ENCODE assay signal across 10 cellular contexts in genomic region chr13:93244918-93245280, GRCh38. TPM values are rescaled to one million over a fixed set of nuclear protein-coding genes. Genes with fewer than 3 reads are reported as not detected.
DNase-seq lines count a peak whose midpoint lies in the region; ATAC-seq, FAIRE-seq and TF ChIP-seq lines count a peak whose summit lies in the region.
"Had no signal": no experiment of that assay in that cellular context is flagged by ENCODE, and none has a peak within 500 bp of the region (broad histone marks: within the 10 kb centered on the region; RNA-seq: fewer than 3 reads in every experiment).

No MANE protein-coding gene starts in this region.

- TF ChIP-seq CTCF in HFF-Myc (IDR thresholded peaks at IDR 0.05; ENCODE audit: low read depth, low read length, missing control alignments) (no peak), bronchial epithelial cell (IDR thresholded peaks at IDR 0.05; ENCODE audit: insufficient read depth, low read length, severe bottlenecking) (no peak), tibial artery (IDR thresholded peaks at IDR 0.05) (no peak)

- H3K27me3 ChIP-seq in bronchial epithelial cell (ENCODE audit: control insufficient read depth, insufficient read depth, low read length), result no peaks in the 10 kb centered on the region
- H3K27me3 ChIP-seq in tibial artery, result no peaks in the 10 kb centered on the region
- H3K27me3 ChIP-seq: pancreas, uterus had no signal

- peak overlapping the region; percentile 35 for H3K4me3 ChIP-seq in HFF-Myc (replicated peaks; ENCODE audit: low read depth, low read length)
- no peak overlapping the region for H3K4me3 ChIP-seq in bronchial epithelial cell (ENCODE audit: low read depth, low read length)
- peak overlapping the region; percentile 48 to 58 for H3K4me3 ChIP-seq in tibial artery

- H3K27ac ChIP-seq in tibial artery, result peak overlapping the region; percentile 63 to 68
- H3K27ac ChIP-seq: pancreas had no signal

- H3K4me1 ChIP-seq in tibial artery, result peaks cover 0 to 31% (median 9%) of the 10 kb centered on the region in 4 donors
- H3K4me1 ChIP-seq: uterus had no signal

- H3K36me3 ChIP-seq in bronchial epithelial cell (ENCODE audit: control insufficient read depth, insufficient read depth, low read length), result no peaks in the 10 kb centered on the region
- no peaks in the 10 kb centered on the region for H3K36me3 ChIP-seq in tibial artery
- H3K36me3 ChIP-seq: pancreas, uterus had no signal

- intact Hi-C loops in tibial artery (cut with DNase I; ENCODE audit: low total_unique reads), result loop anchor here (10.0 kb wide), 1 partner anchor 1100 kb away; no protein-coding TSS in a partner anchor

- DNase-seq in HFF-Myc (ENCODE audit: extremely low read depth, low read depth), result no peak
- DNase-seq in bronchial epithelial cell (ENCODE audit: low read depth), result peak; percentile 63
- peak; percentile 86 for DNase-seq in kidney tubule cell (ENCODE audit: low spot score)
- no peak for DNase-seq in tibial artery
- DNase-seq in occipital lobe (lab: John Stamatoyannopoulos, UW), result no peak
- DNase-seq in GM19239 (ENCODE audit: insufficient read length, low spot score), result no peak
- DNase-seq: activated T-cell treated with anti-CD3 and anti-CD28 coated beads, Interleukin-2, amount 50 U/mL, for 4 hours; uterus had no signal

- H3K9me3 ChIP-seq in tibial artery, result no peaks in the 10 kb centered on the region
- H3K9me3 ChIP-seq: pancreas, uterus had no signal

- ATAC-seq in HG02973 (IDR thresholded peaks at IDR 0.05; ENCODE audit: unreplicated experiment), result no peak

- FAIRE-seq in bronchial epithelial cell (lab: Jason Lieb, UNC), result no peak
- no peak for FAIRE-seq in GM19239 (lab: Jason Lieb, UNC)
- FAIRE-seq: pancreas had no signal

RNA-seq across cellular contexts. Expression of gene GPC6, which starts 18.3 kb away (rescaled TPM):
- 0.90 and 5.5 TPM in 2 replicates for total RNA-seq in bronchial epithelial cell
- total RNA-seq in occipital lobe, result 9.8 TPM

Comparison
In these comparisons a context has a peak if more than half of its experiments do, and no peak if none do; other contexts are left out.
1. DNase-seq: peak in bronchial epithelial cell (single experiment) and kidney tubule cell (single experiment); none in HFF-Myc (single experiment), tibial artery (0 of 2), occipital lobe (single experiment) and GM19239 (single experiment).